1 cellular context compared by ENCODE assay signal in genomic region chr18:44651453-44651852, GRCh38.
TF ChIP-seq lines count a peak whose summit lies in the region.

No MANE protein-coding gene starts in this region.

TF ChIP-seq in K562, 482 proteins besides CTCF, POLR2A, EP300 and RAD21 (continues in another document):
- peak in 1 of 2 experiments; percentile 95; a peak in 2 of 4 replicates for TF ChIP-seq TEAD1 (CRISPR knock-in tag; IDR thresholded peaks at IDR 0.05)
- TF ChIP-seq HNRNPK (IDR thresholded peaks at IDR 0.05; ENCODE audit: low read depth, low read length, poor library complexity, severe bottlenecking) = no peak
- peak; percentile 80 for TF ChIP-seq SMARCA4 (IDR thresholded peaks at IDR 0.05)
- TF ChIP-seq NFYB (IDR thresholded peaks at IDR 0.05; ENCODE audit: extremely low read depth, insufficient read length) = no peak
- no peak for TF ChIP-seq ZC3H11A (IDR thresholded peaks at IDR 0.05; ENCODE audit: low read depth, low read length)
- peak; percentile 46; the same call in 1 of the 2 replicates for TF ChIP-seq SMARCC2 (IDR thresholded peaks at IDR 0.05; ENCODE audit: low read depth)
- no peak for TF ChIP-seq PHF20 (IDR thresholded peaks at IDR 0.05; ENCODE audit: partially characterized antibody)
- no peak for TF ChIP-seq ZNF354B (CRISPR knock-in tag; IDR thresholded peaks at IDR 0.05)
- TF ChIP-seq MCM7 (IDR thresholded peaks at IDR 0.05) = no peak
- TF ChIP-seq, protein P1, sequence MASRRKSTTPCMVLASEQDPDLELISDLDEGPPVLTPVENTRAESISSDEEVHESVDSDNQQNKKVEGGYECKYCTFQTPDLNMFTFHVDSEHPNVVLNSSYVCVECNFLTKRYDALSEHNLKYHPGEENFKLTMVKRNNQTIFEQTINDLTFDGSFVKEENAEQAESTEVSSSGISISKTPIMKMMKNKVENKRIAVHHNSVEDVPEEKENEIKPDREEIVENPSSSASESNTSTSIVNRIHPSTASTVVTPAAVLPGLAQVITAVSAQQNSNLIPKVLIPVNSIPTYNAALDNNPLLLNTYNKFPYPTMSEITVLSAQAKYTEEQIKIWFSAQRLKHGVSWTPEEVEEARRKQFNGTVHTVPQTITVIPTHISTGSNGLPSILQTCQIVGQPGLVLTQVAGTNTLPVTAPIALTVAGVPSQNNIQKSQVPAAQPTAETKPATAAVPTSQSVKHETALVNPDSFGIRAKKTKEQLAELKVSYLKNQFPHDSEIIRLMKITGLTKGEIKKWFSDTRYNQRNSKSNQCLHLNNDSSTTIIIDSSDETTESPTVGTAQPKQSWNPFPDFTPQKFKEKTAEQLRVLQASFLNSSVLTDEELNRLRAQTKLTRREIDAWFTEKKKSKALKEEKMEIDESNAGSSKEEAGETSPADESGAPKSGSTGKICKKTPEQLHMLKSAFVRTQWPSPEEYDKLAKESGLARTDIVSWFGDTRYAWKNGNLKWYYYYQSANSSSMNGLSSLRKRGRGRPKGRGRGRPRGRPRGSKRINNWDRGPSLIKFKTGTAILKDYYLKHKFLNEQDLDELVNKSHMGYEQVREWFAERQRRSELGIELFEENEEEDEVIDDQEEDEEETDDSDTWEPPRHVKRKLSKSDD (conservative IDR thresholded peaks at IDR 0.05; ENCODE audit: low read length) = no peak
- TF ChIP-seq ZNF23 (CRISPR knock-in tag; IDR thresholded peaks at IDR 0.05) = no peak
- no peak for TF ChIP-seq ZNF184 (CRISPR knock-in tag; IDR thresholded peaks at IDR 0.05)
- no peak for TF ChIP-seq KDM5B (IDR thresholded peaks at IDR 0.05; ENCODE audit: insufficient replicate concordance, low read depth, low read length)
- TF ChIP-seq HOXB6 (CRISPR knock-in tag; IDR thresholded peaks at IDR 0.05; ENCODE audit: borderline replicate concordance) = no peak
- TF ChIP-seq SIN3B (IDR thresholded peaks at IDR 0.05; ENCODE audit: low read depth) = no peak
- no peak for TF ChIP-seq SP2 (IDR thresholded peaks at IDR 0.05; ENCODE audit: extremely low read depth, low read depth, low read length, poor library complexity, severe bottlenecking)
- no peak for TF ChIP-seq NONO (IDR thresholded peaks at IDR 0.05; ENCODE audit: low read depth in 2 of 2, low read length in 1 of 2)
- TF ChIP-seq CBX2 (IDR thresholded peaks at IDR 0.05; ENCODE audit: insufficient read depth, low read length, poor library complexity, severe bottlenecking) = no peak
- TF ChIP-seq L3MBTL2 (IDR thresholded peaks at IDR 0.05) = no peak
- peak; percentile 82 for TF ChIP-seq DPF2 (IDR thresholded peaks at IDR 0.05)
- TF ChIP-seq SIRT6 (IDR thresholded peaks at IDR 0.05; ENCODE audit: low read depth, low read length) = no peak
- TF ChIP-seq KLF13 (tag; IDR thresholded peaks at IDR 0.05; ENCODE audit: borderline replicate concordance, low read depth) = no peak
- TF ChIP-seq HNRNPLL (IDR thresholded peaks at IDR 0.05; ENCODE audit: low read depth, low read length, poor library complexity, severe bottlenecking) = no peak
- no peak for TF ChIP-seq ERF (CRISPR knock-in tag; IDR thresholded peaks at IDR 0.05)
- TF ChIP-seq, protein P2, sequence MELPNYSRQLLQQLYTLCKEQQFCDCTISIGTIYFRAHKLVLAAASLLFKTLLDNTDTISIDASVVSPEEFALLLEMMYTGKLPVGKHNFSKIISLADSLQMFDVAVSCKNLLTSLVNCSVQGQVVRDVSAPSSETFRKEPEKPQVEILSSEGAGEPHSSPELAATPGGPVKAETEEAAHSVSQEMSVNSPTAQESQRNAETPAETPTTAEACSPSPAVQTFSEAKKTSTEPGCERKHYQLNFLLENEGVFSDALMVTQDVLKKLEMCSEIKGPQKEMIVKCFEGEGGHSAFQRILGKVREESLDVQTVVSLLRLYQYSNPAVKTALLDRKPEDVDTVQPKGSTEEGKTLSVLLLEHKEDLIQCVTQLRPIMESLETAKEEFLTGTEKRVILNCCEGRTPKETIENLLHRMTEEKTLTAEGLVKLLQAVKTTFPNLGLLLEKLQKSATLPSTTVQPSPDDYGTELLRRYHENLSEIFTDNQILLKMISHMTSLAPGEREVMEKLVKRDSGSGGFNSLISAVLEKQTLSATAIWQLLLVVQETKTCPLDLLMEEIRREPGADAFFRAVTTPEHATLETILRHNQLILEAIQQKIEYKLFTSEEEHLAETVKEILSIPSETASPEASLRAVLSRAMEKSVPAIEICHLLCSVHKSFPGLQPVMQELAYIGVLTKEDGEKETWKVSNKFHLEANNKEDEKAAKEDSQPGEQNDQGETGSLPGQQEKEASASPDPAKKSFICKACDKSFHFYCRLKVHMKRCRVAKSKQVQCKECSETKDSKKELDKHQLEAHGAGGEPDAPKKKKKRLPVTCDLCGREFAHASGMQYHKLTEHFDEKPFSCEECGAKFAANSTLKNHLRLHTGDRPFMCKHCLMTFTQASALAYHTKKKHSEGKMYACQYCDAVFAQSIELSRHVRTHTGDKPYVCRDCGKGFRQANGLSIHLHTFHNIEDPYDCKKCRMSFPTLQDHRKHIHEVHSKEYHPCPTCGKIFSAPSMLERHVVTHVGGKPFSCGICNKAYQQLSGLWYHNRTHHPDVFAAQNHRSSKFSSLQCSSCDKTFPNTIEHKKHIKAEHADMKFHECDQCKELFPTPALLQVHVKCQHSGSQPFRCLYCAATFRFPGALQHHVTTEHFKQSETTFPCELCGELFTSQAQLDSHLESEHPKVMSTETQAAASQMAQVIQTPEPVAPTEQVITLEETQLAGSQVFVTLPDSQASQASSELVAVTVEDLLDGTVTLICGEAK (IDR thresholded peaks at IDR 0.05) = no peak
- TF ChIP-seq, protein P2 (CRISPR knock-in tag; IDR thresholded peaks at IDR 0.05) = no peak
- TF ChIP-seq NFIC (IDR thresholded peaks at IDR 0.05) = no peak
- no peak for TF ChIP-seq HNRNPH1 (optimal IDR thresholded peaks at IDR 0.05; ENCODE audit: low read depth, low read length)
- no peak for TF ChIP-seq RBM34 (IDR thresholded peaks at IDR 0.05; ENCODE audit: borderline replicate concordance, insufficient read depth, low read length)
- no peak for TF ChIP-seq ZNF785 (CRISPR knock-in tag; IDR thresholded peaks at IDR 0.05)
- TF ChIP-seq, protein P3, sequence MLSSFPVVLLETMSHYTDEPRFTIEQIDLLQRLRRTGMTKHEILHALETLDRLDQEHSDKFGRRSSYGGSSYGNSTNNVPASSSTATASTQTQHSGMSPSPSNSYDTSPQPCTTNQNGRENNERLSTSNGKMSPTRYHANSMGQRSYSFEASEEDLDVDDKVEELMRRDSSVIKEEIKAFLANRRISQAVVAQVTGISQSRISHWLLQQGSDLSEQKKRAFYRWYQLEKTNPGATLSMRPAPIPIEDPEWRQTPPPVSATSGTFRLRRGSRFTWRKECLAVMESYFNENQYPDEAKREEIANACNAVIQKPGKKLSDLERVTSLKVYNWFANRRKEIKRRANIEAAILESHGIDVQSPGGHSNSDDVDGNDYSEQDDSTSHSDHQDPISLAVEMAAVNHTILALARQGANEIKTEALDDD (IDR thresholded peaks at IDR 0.05) = peak; percentile 90
- no peak for TF ChIP-seq FUS (optimal IDR thresholded peaks at IDR 0.05; ENCODE audit: low read depth, low read length)
- TF ChIP-seq, protein P4, sequence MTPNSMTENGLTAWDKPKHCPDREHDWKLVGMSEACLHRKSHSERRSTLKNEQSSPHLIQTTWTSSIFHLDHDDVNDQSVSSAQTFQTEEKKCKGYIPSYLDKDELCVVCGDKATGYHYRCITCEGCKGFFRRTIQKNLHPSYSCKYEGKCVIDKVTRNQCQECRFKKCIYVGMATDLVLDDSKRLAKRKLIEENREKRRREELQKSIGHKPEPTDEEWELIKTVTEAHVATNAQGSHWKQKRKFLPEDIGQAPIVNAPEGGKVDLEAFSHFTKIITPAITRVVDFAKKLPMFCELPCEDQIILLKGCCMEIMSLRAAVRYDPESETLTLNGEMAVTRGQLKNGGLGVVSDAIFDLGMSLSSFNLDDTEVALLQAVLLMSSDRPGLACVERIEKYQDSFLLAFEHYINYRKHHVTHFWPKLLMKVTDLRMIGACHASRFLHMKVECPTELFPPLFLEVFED (CRISPR knock-in tag; conservative IDR thresholded peaks at IDR 0.05) = no peak
- TF ChIP-seq FOXJ2 (tag; IDR thresholded peaks at IDR 0.05) = no peak
- TF ChIP-seq CCAR2 (IDR thresholded peaks at IDR 0.05; ENCODE audit: low read depth, low read length) = no peak
- TF ChIP-seq THRA (IDR thresholded peaks at IDR 0.05) = no peak
- peak; percentile 26; the same call in 1 of the 2 replicates for TF ChIP-seq TEAD2 (tag; IDR thresholded peaks at IDR 0.05)
- no peak for TF ChIP-seq BRF1 (IDR thresholded peaks at IDR 0.05; ENCODE audit: borderline replicate concordance, extremely low read depth, insufficient read length)
- no peak for TF ChIP-seq ZNF232 (CRISPR knock-in tag; IDR thresholded peaks at IDR 0.05)
- TF ChIP-seq, protein P5, sequence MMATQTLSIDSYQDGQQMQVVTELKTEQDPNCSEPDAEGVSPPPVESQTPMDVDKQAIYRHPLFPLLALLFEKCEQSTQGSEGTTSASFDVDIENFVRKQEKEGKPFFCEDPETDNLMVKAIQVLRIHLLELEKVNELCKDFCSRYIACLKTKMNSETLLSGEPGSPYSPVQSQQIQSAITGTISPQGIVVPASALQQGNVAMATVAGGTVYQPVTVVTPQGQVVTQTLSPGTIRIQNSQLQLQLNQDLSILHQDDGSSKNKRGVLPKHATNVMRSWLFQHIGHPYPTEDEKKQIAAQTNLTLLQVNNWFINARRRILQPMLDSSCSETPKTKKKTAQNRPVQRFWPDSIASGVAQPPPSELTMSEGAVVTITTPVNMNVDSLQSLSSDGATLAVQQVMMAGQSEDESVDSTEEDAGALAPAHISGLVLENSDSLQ (IDR thresholded peaks at IDR 0.05) = peak; percentile 32; the same call in 1 of the 2 replicates
- TF ChIP-seq ZEB2 (IDR thresholded peaks at IDR 0.05) = peak; percentile 61; the same call in 1 of the 2 replicates
- no peak; the same call in 1 of the 2 replicates for TF ChIP-seq SOX6 (IDR thresholded peaks at IDR 0.05)
- TF ChIP-seq COPS2 (conservative IDR thresholded peaks at IDR 0.05) = no peak
- TF ChIP-seq CHD2 (IDR thresholded peaks at IDR 0.05; ENCODE audit: low read depth, low read length) = no peak
- TF ChIP-seq ZNF3 (CRISPR knock-in tag; IDR thresholded peaks at IDR 0.05) = no peak
- no peak for TF ChIP-seq RFX1 (IDR thresholded peaks at IDR 0.05)
- no peak for TF ChIP-seq ZNF586 (CRISPR knock-in tag; conservative IDR thresholded peaks at IDR 0.05)
- TF ChIP-seq, protein P6, sequence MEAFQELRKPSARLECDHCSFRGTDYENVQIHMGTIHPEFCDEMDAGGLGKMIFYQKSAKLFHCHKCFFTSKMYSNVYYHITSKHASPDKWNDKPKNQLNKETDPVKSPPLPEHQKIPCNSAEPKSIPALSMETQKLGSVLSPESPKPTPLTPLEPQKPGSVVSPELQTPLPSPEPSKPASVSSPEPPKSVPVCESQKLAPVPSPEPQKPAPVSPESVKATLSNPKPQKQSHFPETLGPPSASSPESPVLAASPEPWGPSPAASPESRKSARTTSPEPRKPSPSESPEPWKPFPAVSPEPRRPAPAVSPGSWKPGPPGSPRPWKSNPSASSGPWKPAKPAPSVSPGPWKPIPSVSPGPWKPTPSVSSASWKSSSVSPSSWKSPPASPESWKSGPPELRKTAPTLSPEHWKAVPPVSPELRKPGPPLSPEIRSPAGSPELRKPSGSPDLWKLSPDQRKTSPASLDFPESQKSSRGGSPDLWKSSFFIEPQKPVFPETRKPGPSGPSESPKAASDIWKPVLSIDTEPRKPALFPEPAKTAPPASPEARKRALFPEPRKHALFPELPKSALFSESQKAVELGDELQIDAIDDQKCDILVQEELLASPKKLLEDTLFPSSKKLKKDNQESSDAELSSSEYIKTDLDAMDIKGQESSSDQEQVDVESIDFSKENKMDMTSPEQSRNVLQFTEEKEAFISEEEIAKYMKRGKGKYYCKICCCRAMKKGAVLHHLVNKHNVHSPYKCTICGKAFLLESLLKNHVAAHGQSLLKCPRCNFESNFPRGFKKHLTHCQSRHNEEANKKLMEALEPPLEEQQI (IDR thresholded peaks at IDR 0.05) = no peak
- TF ChIP-seq, protein P7, sequence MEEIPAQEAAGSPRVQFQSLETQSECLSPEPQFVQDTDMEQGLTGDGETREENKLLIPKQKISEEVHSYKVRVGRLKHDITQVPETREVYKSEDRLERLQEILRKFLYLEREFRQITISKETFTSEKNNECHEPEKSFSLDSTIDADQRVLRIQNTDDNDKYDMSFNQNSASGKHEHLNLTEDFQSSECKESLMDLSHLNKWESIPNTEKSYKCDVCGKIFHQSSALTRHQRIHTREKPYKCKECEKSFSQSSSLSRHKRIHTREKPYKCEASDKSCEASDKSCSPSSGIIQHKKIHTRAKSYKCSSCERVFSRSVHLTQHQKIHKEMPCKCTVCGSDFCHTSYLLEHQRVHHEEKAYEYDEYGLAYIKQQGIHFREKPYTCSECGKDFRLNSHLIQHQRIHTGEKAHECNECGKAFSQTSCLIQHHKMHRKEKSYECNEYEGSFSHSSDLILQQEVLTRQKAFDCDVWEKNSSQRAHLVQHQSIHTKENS (CRISPR knock-in tag; IDR thresholded peaks at IDR 0.05) = no peak
- no peak for TF ChIP-seq ZKSCAN8 (CRISPR knock-in tag; IDR thresholded peaks at IDR 0.05)
